Comparison of ENCODE assay signal across 17 cellular contexts in the genomic region with DNA sequence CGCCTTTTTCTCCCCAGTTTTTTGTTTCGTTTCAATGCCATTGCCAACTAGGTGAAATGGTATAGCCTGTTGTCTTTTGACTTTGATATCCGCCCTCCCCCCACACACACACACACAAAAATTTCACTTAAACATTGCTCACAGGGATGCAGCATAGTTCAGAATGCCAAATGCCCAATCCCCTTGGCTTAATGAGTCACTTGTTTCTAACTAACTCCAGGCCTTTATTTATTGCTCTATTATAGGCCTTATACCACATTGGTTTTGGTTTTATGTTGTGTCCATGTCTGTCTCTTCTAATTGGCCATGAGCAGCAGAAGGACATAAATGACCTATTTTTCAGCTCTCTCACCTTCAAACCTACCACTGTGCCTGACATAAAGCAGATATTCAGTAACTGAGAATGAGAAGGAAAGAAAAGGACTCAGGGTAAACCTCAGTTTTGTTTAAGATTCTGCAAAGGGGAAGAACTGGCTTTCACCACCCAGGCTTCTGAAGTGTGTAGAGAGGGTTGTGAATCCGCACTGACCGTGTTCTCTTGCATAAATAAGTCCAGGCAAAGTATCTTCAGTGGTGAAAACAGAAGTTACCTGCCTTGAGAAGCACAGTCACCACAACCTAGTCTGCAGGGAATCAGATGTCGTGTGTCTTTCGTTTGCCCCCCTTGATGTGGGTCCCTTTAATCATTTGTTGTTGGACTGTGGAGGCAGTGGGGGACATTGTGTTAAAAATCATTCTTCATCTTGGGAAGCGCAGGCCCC.
DNase-seq lines count a peak whose midpoint lies in the region; ATAC-seq, FAIRE-seq and TF ChIP-seq lines count a peak whose summit lies in the region.
"Had no signal": no experiment of that assay in that cellular context is flagged by ENCODE, and none has a peak within 500 bp of the region (broad histone marks: within the 10 kb centered on the region; RNA-seq: fewer than 3 reads in every experiment).

No MANE protein-coding gene starts in this region.

- H3K4me3 ChIP-seq in uterus: no peak overlapping the region
- H3K4me3 ChIP-seq: hepatocyte, K562, right lobe of liver, thoracic aorta had no signal

- intact Hi-C loops in uterus (cut with DNase I; ENCODE audit: low total_unique reads): no loop called here

- H3K27me3 Mint-ChIP-seq in activated naive CD8-positive, alpha-beta T cell treated with anti-CD3 and anti-CD28 coated beads, Interleukin-2, amount 10 ng/mL, durations not matched to agents 7 days and 5 days: no peaks in the 10 kb centered on the region

- ATAC-seq in HG02852 (IDR thresholded peaks at IDR 0.05; ENCODE audit: unreplicated experiment) (peak; percentile 58), HG02759 (IDR thresholded peaks at IDR 0.05; ENCODE audit: unreplicated experiment) (no peak)
- peak; percentile 47 for ATAC-seq in activated naive CD8-positive, alpha-beta T cell treated with anti-CD3 and anti-CD28 coated beads, Interleukin-2, amount 10 ng/mL, durations not matched to agents 7 days and 5 days (ENCODE audit: low read depth)
- ATAC-seq in stimulated activated effector memory CD8-positive, alpha-beta T cell treated with anti-CD3 and anti-CD28 coated beads, Interleukin-12 subunit alpha, Interleukin-12 subunit beta, amount 100 ng/mL, for 72 hours: no peak
- ATAC-seq: K562, Panc1 had no signal

- DNase-seq in GM12891 (ENCODE audit: insufficient read length, low spot score): no peak
- no peak for DNase-seq in activated naive CD8-positive, alpha-beta T cell treated with anti-CD3 and anti-CD28 coated beads, Interleukin-2, amount 10 ng/mL, durations not matched to agents 7 days and 5 days
- no peak for DNase-seq in stimulated activated effector memory CD8-positive, alpha-beta T cell treated with anti-CD3 and anti-CD28 coated beads, Interleukin-12 subunit alpha, Interleukin-12 subunit beta, amount 100 ng/mL, for 72 hours (ENCODE audit: low spot score in 2 of 2)
- DNase-seq in uterus: no peak
- DNase-seq in DMS53 (lab: John Stamatoyannopoulos, UW): no peak
- DNase-seq: effector CD8-positive, alpha-beta T cell; NCI-H1092 treated with DMSO at 0.1 percent for 48 hours; NCI-H2171; NCI-H82; right lobe of liver had no signal

- peak overlapping the region; percentile 14 for H3K4me3 Mint-ChIP-seq in activated naive CD8-positive, alpha-beta T cell treated with anti-CD3 and anti-CD28 coated beads, Interleukin-2, amount 10 ng/mL, durations not matched to agents 7 days and 5 days
- peak overlapping the region; percentile 16 for H3K4me3 Mint-ChIP-seq in stimulated activated effector memory CD8-positive, alpha-beta T cell treated with anti-CD3 and anti-CD28 coated beads, Interleukin-12 subunit alpha, Interleukin-12 subunit beta, amount 100 ng/mL, for 72 hours
- H3K4me3 Mint-ChIP-seq: mesothelial cell of epicardium had no signal

- no peaks in the 10 kb centered on the region for H3K27me3 ChIP-seq in uterus
- H3K27me3 ChIP-seq: right lobe of liver had no signal

- H3K36me3 Mint-ChIP-seq in activated naive CD8-positive, alpha-beta T cell treated with anti-CD3 and anti-CD28 coated beads, Interleukin-2, amount 10 ng/mL, durations not matched to agents 7 days and 5 days: peaks cover 6% of the 10 kb centered on the region
- no peaks in the 10 kb centered on the region for H3K36me3 Mint-ChIP-seq in stimulated activated effector memory CD8-positive, alpha-beta T cell treated with anti-CD3 and anti-CD28 coated beads, Interleukin-12 subunit alpha, Interleukin-12 subunit beta, amount 100 ng/mL, for 72 hours

- H3K4me1 ChIP-seq in uterus: no peaks in the 10 kb centered on the region
- H3K4me1 ChIP-seq: right lobe of liver had no signal

- no peak for TF ChIP-seq CTCF in uterus (IDR thresholded peaks at IDR 0.05)

- H3K4me1 Mint-ChIP-seq in activated naive CD8-positive, alpha-beta T cell treated with anti-CD3 and anti-CD28 coated beads, Interleukin-2, amount 10 ng/mL, durations not matched to agents 7 days and 5 days: peaks cover 61% of the 10 kb centered on the region
- peaks cover 64% of the 10 kb centered on the region for H3K4me1 Mint-ChIP-seq in stimulated activated effector memory CD8-positive, alpha-beta T cell treated with anti-CD3 and anti-CD28 coated beads, Interleukin-12 subunit alpha, Interleukin-12 subunit beta, amount 100 ng/mL, for 72 hours

- POLR2A ChIA-PET in activated naive CD8-positive, alpha-beta T cell treated with anti-CD3 and anti-CD28 coated beads, Interleukin-2, amount 10 ng/mL, durations not matched to agents 7 days and 5 days (lab: Charles Lee): interaction anchor here (0.9 to 4.4 kb wide), 5 partner anchors 7 to 21 kb away, joined by 3 to 43 read pairs (median 6); no protein-coding TSS in a partner anchor

- peak overlapping the region; percentile 73 for H3K27ac Mint-ChIP-seq in activated naive CD8-positive, alpha-beta T cell treated with anti-CD3 and anti-CD28 coated beads, Interleukin-2, amount 10 ng/mL, durations not matched to agents 7 days and 5 days
- H3K27ac Mint-ChIP-seq in stimulated activated effector memory CD8-positive, alpha-beta T cell treated with anti-CD3 and anti-CD28 coated beads, Interleukin-12 subunit alpha, Interleukin-12 subunit beta, amount 100 ng/mL, for 72 hours: peak overlapping the region; percentile 86
- H3K27ac Mint-ChIP-seq: mesothelial cell of epicardium had no signal

- peak; percentile 85 for FAIRE-seq in GM12891 (lab: Jason Lieb, UNC)
- FAIRE-seq: K562 had no signal

- no peaks in the 10 kb centered on the region for H3K9me3 Mint-ChIP-seq in activated naive CD8-positive, alpha-beta T cell treated with anti-CD3 and anti-CD28 coated beads, Interleukin-2, amount 10 ng/mL, durations not matched to agents 7 days and 5 days
- H3K9me3 Mint-ChIP-seq in stimulated activated effector memory CD8-positive, alpha-beta T cell treated with anti-CD3 and anti-CD28 coated beads, Interleukin-12 subunit alpha, Interleukin-12 subunit beta, amount 100 ng/mL, for 72 hours: no peaks in the 10 kb centered on the region

- H3K9me3 ChIP-seq in uterus: no peaks in the 10 kb centered on the region
- H3K9me3 ChIP-seq: right lobe of liver, thoracic aorta had no signal

- no peak overlapping the region for H3K27ac ChIP-seq in uterus
- H3K27ac ChIP-seq: hepatocyte, right lobe of liver, thoracic aorta had no signal

- H3K36me3 ChIP-seq in uterus: no peaks in the 10 kb centered on the region
- H3K36me3 ChIP-seq: right lobe of liver, thoracic aorta had no signal

- TF ChIP-seq POLR2A in GM12891 (IDR thresholded peaks at IDR 0.05; ENCODE audit: low read depth, low read length): no peak
- no peak for TF ChIP-seq POLR2A in uterus (IDR thresholded peaks at IDR 0.05)

TF ChIP-seq in GM12891, 5 proteins besides CTCF, POLR2A, EP300 and RAD21:
- no peak for TF ChIP-seq TAF1 (IDR thresholded peaks at IDR 0.05; ENCODE audit: low read depth, low read length)
- no peak for TF ChIP-seq PAX5 (IDR thresholded peaks at IDR 0.05; ENCODE audit: insufficient read depth, low read length, severe bottlenecking)
- TF ChIP-seq POLR2AphosphoS5 (IDR thresholded peaks at IDR 0.05; ENCODE audit: low read depth, low read length): no peak

Comparison
In these comparisons a context has a peak if more than half of its experiments do, and no peak if none do; other contexts are left out.
1. ATAC-seq: peak in HG02852 (single experiment) and activated naive CD8-positive, alpha-beta T cell treated with anti-CD3 and anti-CD28 coated beads, Interleukin-2, amount 10 ng/mL, durations not matched to agents 7 days and 5 days (single experiment); none in stimulated activated effector memory CD8-positive, alpha-beta T cell treated with anti-CD3 and anti-CD28 coated beads, Interleukin-12 subunit alpha, Interleukin-12 subunit beta, amount 100 ng/mL, for 72 hours (single experiment) and HG02759 (single experiment).